4 cellular contexts compared by ENCODE assay signal in genomic region chr6:25695671-25696070, GRCh38. TPM values are rescaled to one million over a fixed set of nuclear protein-coding genes. Genes with fewer than 3 reads are reported as not detected.
"Had no signal": no experiment of that assay in that cellular context is flagged by ENCODE, and none has a peak within 500 bp of the region (broad histone marks: within the 10 kb centered on the region; RNA-seq: fewer than 3 reads in every experiment).

No MANE protein-coding gene starts in this region.

- H3K4me3 ChIP-seq: GM12878 had no signal

- ATAC-seq: GM12878 had no signal

- DNase-seq: GDM1, GF-D8 had no signal

RNA-seq across cellular contexts. Expression of gene SCGN, which starts 43.7 kb away (rescaled TPM):
- total RNA-seq: G401, GM12878 had no signal
- polyA plus RNA-seq: GM12878 had no signal

RNA-seq across cellular contexts. Expression of gene SLC17A4, which starts 58.9 kb away (rescaled TPM):
- total RNA-seq: G401, GM12878 had no signal
- polyA plus RNA-seq: GM12878 had no signal
